Comparison of ENCODE assay signal across 1 cellular context in genomic region chr3:168684519-168684918, GRCh38.
TF ChIP-seq lines count a peak whose summit lies in the region.

No MANE protein-coding gene starts in this region.

TF ChIP-seq in GM23338, 12 proteins besides CTCF, POLR2A, EP300 and RAD21 (continued from another document):
- TF ChIP-seq, protein P1, sequence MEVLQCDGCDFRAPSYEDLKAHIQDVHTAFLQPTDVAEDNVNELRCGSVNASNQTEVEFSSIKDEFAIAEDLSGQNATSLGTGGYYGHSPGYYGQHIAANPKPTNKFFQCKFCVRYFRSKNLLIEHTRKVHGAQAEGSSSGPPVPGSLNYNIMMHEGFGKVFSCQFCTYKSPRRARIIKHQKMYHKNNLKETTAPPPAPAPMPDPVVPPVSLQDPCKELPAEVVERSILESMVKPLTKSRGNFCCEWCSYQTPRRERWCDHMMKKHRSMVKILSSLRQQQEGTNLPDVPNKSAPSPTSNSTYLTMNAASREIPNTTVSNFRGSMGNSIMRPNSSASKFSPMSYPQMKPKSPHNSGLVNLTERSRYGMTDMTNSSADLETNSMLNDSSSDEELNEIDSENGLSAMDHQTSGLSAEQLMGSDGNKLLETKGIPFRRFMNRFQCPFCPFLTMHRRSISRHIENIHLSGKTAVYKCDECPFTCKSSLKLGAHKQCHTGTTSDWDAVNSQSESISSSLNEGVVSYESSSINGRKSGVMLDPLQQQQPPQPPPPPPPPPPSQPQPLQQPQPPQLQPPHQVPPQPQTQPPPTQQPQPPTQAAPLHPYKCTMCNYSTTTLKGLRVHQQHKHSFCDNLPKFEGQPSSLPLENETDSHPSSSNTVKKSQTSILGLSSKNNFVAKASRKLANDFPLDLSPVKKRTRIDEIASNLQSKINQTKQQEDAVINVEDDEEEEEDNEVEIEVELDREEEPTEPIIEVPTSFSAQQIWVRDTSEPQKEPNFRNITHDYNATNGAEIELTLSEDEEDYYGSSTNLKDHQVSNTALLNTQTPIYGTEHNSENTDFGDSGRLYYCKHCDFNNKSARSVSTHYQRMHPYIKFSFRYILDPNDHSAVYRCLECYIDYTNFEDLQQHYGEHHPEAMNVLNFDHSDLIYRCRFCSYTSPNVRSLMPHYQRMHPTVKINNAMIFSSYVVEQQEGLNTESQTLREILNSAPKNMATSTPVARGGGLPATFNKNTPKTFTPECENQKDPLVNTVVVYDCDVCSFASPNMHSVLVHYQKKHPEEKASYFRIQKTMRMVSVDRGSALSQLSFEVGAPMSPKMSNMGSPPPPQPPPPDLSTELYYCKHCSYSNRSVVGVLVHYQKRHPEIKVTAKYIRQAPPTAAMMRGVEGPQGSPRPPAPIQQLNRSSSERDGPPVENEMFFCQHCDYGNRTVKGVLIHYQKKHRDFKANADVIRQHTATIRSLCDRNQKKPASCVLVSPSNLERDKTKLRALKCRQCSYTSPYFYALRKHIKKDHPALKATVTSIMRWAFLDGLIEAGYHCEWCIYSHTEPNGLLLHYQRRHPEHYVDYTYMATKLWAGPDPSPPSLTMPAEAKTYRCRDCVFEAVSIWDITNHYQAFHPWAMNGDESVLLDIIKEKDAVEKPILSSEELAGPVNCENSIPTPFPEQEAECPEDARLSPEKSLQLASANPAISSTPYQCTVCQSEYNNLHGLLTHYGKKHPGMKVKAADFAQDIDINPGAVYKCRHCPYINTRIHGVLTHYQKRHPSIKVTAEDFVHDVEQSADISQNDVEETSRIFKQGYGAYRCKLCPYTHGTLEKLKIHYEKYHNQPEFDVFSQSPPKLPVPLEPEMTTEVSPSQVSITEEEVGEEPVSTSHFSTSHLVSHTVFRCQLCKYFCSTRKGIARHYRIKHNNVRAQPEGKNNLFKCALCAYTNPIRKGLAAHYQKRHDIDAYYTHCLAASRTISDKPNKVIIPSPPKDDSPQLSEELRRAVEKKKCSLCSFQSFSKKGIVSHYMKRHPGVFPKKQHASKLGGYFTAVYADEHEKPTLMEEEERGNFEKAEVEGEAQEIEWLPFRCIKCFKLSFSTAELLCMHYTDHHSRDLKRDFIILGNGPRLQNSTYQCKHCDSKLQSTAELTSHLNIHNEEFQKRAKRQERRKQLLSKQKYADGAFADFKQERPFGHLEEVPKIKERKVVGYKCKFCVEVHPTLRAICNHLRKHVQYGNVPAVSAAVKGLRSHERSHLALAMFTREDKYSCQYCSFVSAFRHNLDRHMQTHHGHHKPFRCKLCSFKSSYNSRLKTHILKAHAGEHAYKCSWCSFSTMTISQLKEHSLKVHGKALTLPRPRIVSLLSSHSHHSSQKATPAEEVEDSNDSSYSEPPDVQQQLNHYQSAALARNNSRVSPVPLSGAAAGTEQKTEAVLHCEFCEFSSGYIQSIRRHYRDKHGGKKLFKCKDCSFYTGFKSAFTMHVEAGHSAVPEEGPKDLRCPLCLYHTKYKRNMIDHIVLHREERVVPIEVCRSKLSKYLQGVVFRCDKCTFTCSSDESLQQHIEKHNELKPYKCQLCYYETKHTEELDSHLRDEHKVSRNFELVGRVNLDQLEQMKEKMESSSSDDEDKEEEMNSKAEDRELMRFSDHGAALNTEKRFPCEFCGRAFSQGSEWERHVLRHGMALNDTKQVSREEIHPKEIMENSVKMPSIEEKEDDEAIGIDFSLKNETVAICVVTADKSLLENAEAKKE (CRISPR knock-in tag; IDR thresholded peaks at IDR 0.05) = no peak
